In genomic region chr6:90083891-90084290, GRCh38 we compare ENCODE assay signal across 10 cellular contexts.
A peak's percentile ranks its signal among the peaks of the same experiment; 100 is the strongest.
DNase-seq lines count a peak whose midpoint lies in the region; ATAC-seq lines count a peak whose summit lies in the region.
"Had no signal": no experiment of that assay in that cellular context is flagged by ENCODE, and none has a peak within 500 bp of the region (broad histone marks: within the 10 kb centered on the region; RNA-seq: fewer than 3 reads in every experiment).

No MANE protein-coding gene starts in this region.

- H3K36me3 Mint-ChIP-seq in activated CD4-positive, alpha-beta T cell treated with anti-CD3 and anti-CD28 coated beads, Interleukin-2, amount 10 ng/mL, durations not matched to agents 7 days and 5 days (ENCODE audit: low read depth): peaks cover 48% of the 10 kb centered on the region

- H3K4me1 Mint-ChIP-seq in activated CD4-positive, alpha-beta T cell treated with anti-CD3 and anti-CD28 coated beads, Interleukin-2, amount 10 ng/mL, durations not matched to agents 7 days and 5 days: peaks cover 79% of the 10 kb centered on the region

- H3K4me3 Mint-ChIP-seq in activated CD4-positive, alpha-beta T cell treated with anti-CD3 and anti-CD28 coated beads, Interleukin-2, amount 10 ng/mL, durations not matched to agents 7 days and 5 days: peak overlapping the region; percentile 26

- POLR2A ChIA-PET in activated CD4-positive, alpha-beta T cell treated with anti-CD3 and anti-CD28 coated beads, Interleukin-2, amount 10 ng/mL, durations not matched to agents 7 days and 5 days (lab: Charles Lee): interaction anchor here (0.6 kb wide), 1 partner anchor 26 kb away, joined by 3 read pairs; no protein-coding TSS in a partner anchor

- no peaks in the 10 kb centered on the region for H3K27me3 Mint-ChIP-seq in activated CD4-positive, alpha-beta T cell treated with anti-CD3 and anti-CD28 coated beads, Interleukin-2, amount 10 ng/mL, durations not matched to agents 7 days and 5 days

- intact Hi-C loops in left ventricle myocardium superior (cut with micrococcal nuclease): loop anchor here (10.0 kb wide), 1 partner anchor 99 kb away; no protein-coding TSS in a partner anchor

- CTCF ChIA-PET in activated CD4-positive, alpha-beta T cell treated with anti-CD3 and anti-CD28 coated beads, Interleukin-2, amount 10 ng/mL, durations not matched to agents 7 days and 5 days (lab: Charles Lee): interaction anchor here (0.6 to 1.1 kb wide), 3 partner anchors 11 to 717 kb away, joined by 3 to 4 read pairs (median 3); no protein-coding TSS in a partner anchor

- DNase-seq in activated CD4-positive, alpha-beta T cell treated with anti-CD3 and anti-CD28 coated beads, Interleukin-2, amount 10 ng/mL, durations not matched to agents 7 days and 5 days: peak; percentile 68
- DNase-seq in stimulated activated CD4-positive, alpha-beta T cell treated with anti-CD3 and anti-CD28 coated beads, Interleukin-2, amount 100 ng/mL, for 4 hours (ENCODE audit: low read depth): peak; percentile 38
- DNase-seq in DMS153 (lab: John Stamatoyannopoulos, UW) (no peak), NCI-H2081 treated with DMSO at 0.1 percent for 48 hours (lab: John Stamatoyannopoulos, UW) (no peak), left ventricle myocardium superior (no peak)
- DNase-seq: amniotic stem cell, NCI-H2081 had no signal

- ATAC-seq in GM19328 (IDR thresholded peaks at IDR 0.05; ENCODE audit: unreplicated experiment) (peak; percentile 57), HG03342 (IDR thresholded peaks at IDR 0.05; ENCODE audit: unreplicated experiment) (peak; percentile 61), GM21737 (IDR thresholded peaks at IDR 0.05; ENCODE audit: unreplicated experiment) (no peak), left ventricle myocardium superior (no peak)

- H3K9me3 Mint-ChIP-seq in activated CD4-positive, alpha-beta T cell treated with anti-CD3 and anti-CD28 coated beads, Interleukin-2, amount 10 ng/mL, durations not matched to agents 7 days and 5 days: no peaks in the 10 kb centered on the region

- peak overlapping the region; percentile 63 for H3K27ac Mint-ChIP-seq in activated CD4-positive, alpha-beta T cell treated with anti-CD3 and anti-CD28 coated beads, Interleukin-2, amount 10 ng/mL, durations not matched to agents 7 days and 5 days

Comparison
In these comparisons a context has a peak if more than half of its experiments do, and no peak if none do; other contexts are left out.
1. ATAC-seq: peak in GM19328 (single experiment) and HG03342 (single experiment); none in GM21737 (single experiment) and left ventricle myocardium superior (single experiment).
2. DNase-seq: peak in activated CD4-positive, alpha-beta T cell treated with anti-CD3 and anti-CD28 coated beads, Interleukin-2, amount 10 ng/mL, durations not matched to agents 7 days and 5 days (single experiment) and stimulated activated CD4-positive, alpha-beta T cell treated with anti-CD3 and anti-CD28 coated beads, Interleukin-2, amount 100 ng/mL, for 4 hours (single experiment); none in DMS153 (single experiment), NCI-H2081 treated with DMSO at 0.1 percent for 48 hours (single experiment) and left ventricle myocardium superior (single experiment).